ENCODE assay signal across 22 cellular contexts in genomic region chr22:19694696-19695095, GRCh38. TPM values are rescaled to one million over a fixed set of nuclear protein-coding genes. Genes with fewer than 3 reads are reported as not detected.
"Had no signal": no experiment of that assay in that cellular context is flagged by ENCODE, and none has a peak within 500 bp of the region (broad histone marks: within the 10 kb centered on the region; RNA-seq: fewer than 3 reads in every experiment).

No MANE protein-coding gene starts in this region.

- H3K9me3 Mint-ChIP-seq: IgD-negative memory B cell had no signal

- DNase-seq: KBM-7, MV-4-11, NCI-H1048, NCI-H1105, NCI-H1417 treated with DMSO at 0.1 percent for 48 hours, NCI-H146, NCI-H1694 treated with DMSO at 0.1 percent for 48 hours, NCI-H1930, NCI-H2081, NCI-H2107, NCI-H2227 treated with DMSO at 0.1 percent for 48 hours, NCI-H510A, NCI-H524 treated with DMSO at 0.1 percent for 48 hours, NCI-H69, NCI-H774, Right ventricle myocardium superior, RPMI8226, SIG-M5 had no signal

- H3K27ac ChIP-seq: HL-60, SJSA1, SK-N-MC had no signal

- H3K9me3 ChIP-seq: SJSA1 had no signal

- H3K36me3 ChIP-seq: SJSA1 had no signal

- H3K36me3 Mint-ChIP-seq: IgD-negative memory B cell had no signal

- H3K27ac Mint-ChIP-seq: IgD-negative memory B cell had no signal

- H3K4me1 Mint-ChIP-seq: IgD-negative memory B cell had no signal

- H3K4me3 Mint-ChIP-seq: IgD-negative memory B cell had no signal

- H3K27me3 ChIP-seq: SJSA1 had no signal

- H3K4me3 ChIP-seq: SJSA1, SK-N-MC had no signal

RNA-seq across cellular contexts. Expression of gene GP1BB, which starts 28.6 kb away (rescaled TPM):
- total RNA-seq: Right ventricle myocardium superior had no signal
